In the genomic region with DNA sequence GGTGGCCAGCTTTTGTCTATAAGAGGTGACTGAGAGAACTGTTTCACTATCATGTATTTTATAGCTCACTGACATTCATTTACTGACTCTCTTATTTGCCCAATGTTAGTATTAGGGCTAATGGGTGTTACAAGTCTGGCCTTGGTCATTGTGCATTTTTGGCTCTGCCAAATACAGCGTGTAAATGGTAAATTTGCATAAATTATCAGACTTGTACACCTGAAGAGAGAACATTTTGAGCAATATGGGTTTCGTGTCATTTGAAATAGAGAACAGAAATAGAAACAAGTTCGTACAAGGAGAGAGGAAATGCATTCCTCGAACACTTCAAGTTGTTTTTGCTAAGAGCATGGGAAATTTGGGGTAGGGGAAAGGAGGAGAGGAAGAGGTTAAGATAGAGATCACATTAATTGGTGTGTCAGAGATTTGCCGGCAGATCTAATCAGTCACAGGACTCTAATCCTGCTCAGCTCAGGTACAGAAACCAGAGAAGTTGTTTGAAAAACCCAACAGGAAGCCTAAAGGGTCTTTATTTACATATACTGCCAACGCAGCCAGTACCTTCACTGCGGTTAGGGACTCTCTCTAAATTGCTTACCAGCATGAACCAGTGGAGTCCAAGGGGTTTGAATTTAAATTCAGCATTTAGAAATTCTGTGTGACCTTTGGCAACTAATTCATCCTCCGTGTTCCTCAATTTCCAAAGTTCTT, we compare ENCODE assay signal across 12 cellular contexts.
DNase-seq lines count a peak whose midpoint lies in the region; ATAC-seq, FAIRE-seq and TF ChIP-seq lines count a peak whose summit lies in the region.
"Had no signal": no experiment of that assay in that cellular context is flagged by ENCODE, and none has a peak within 500 bp of the region (broad histone marks: within the 10 kb centered on the region; RNA-seq: fewer than 3 reads in every experiment).

No MANE protein-coding gene starts in this region.

- ATAC-seq in GM19372 (IDR thresholded peaks at IDR 0.05; ENCODE audit: low read depth, unreplicated experiment) (peak; percentile 87), HG02943 (IDR thresholded peaks at IDR 0.05; ENCODE audit: low read depth, unreplicated experiment) (peak; percentile 94)
- ATAC-seq: HCT116 had no signal

- intact Hi-C loops in left ventricle myocardium inferior (cut with micrococcal nuclease), result no loop called here

- no peak for DNase-seq in D721Med (ENCODE audit: insufficient read length, low spot score)
- peak; percentile 87 for DNase-seq in NCI-H82 treated with DMSO at 0.1 percent for 48 hours (lab: John Stamatoyannopoulos, UW; ENCODE audit: unreplicated experiment)
- no peak for DNase-seq in Ammon's horn (ENCODE audit: low spot score)
- no peak for DNase-seq in HEK293T (ENCODE audit: extremely low spot score)
- no peak for DNase-seq in left ventricle myocardium inferior
- no peak for DNase-seq in GM03348 (ENCODE audit: low spot score)
- DNase-seq: activated CD4-positive, alpha-beta memory T cell treated with anti-CD3 and anti-CD28 coated beads, Interleukin-2, amount 10 ng/mL, durations not matched to agents 7 days and 5 days; cerebellar nuclear complex had no signal

- H3K36me3 ChIP-seq in left ventricle myocardium inferior, result no peaks in the 10 kb centered on the region
- H3K36me3 ChIP-seq: suprapubic skin had no signal

- POLR2A ChIA-PET in HEK293T (lab: Yijun Ruan, JAX), result no interaction called here

- H3K27ac ChIP-seq in left ventricle myocardium inferior (replicated peaks), result no peak overlapping the region
- H3K27ac ChIP-seq: suprapubic skin had no signal

- CTCF ChIA-PET in HEK293T (lab: Yijun Ruan, JAX), result no interaction called here

- peaks cover 16% of the 10 kb centered on the region for H3K9me3 ChIP-seq in left ventricle myocardium inferior (replicated peaks)
- H3K9me3 ChIP-seq: suprapubic skin had no signal

- peak; percentile 66 for FAIRE-seq in D721Med (lab: Jason Lieb, UNC)

- H3K4me3 ChIP-seq in left ventricle myocardium inferior, result no peak overlapping the region
- H3K4me3 ChIP-seq: suprapubic skin had no signal

- no peaks in the 10 kb centered on the region for H3K4me1 ChIP-seq in left ventricle myocardium inferior
- H3K4me1 ChIP-seq: suprapubic skin had no signal

- no peaks in the 10 kb centered on the region for H3K27me3 ChIP-seq in left ventricle myocardium inferior (ENCODE audit: low read depth)
- H3K27me3 ChIP-seq: suprapubic skin had no signal

- TF ChIP-seq CTCF in D721Med (IDR thresholded peaks at IDR 0.05; ENCODE audit: insufficient read depth, missing control alignments), result no peak
- no peak for TF ChIP-seq CTCF in left ventricle myocardium inferior (IDR thresholded peaks at IDR 0.05; ENCODE audit: borderline replicate concordance)

TF ChIP-seq in HEK293T, 16 proteins besides CTCF, POLR2A, EP300 and RAD21:
- TF ChIP-seq ARNT (IDR thresholded peaks at IDR 0.05) (no peak), CTBP1 (IDR thresholded peaks at IDR 0.05; ENCODE audit: borderline replicate concordance) (no peak)
TF ChIP-seq in HEK293T: peak in this region for 0.
